ENCODE assay signal across 21 cellular contexts in genomic region chr3:130490246-130490645, GRCh38. TPM values are rescaled to one million over a fixed set of nuclear protein-coding genes. Genes with fewer than 3 reads are reported as not detected.
"Had no signal": no experiment of that assay in that cellular context is flagged by ENCODE, and none has a peak within 500 bp of the region (broad histone marks: within the 10 kb centered on the region; RNA-seq: fewer than 3 reads in every experiment).

No MANE protein-coding gene starts in this region.

- H3K4me1 Mint-ChIP-seq: activated B cell treated with CpG ODN at 0.5 μM for 24 hours; activated CD4-positive, alpha-beta T cell treated with anti-CD3 and anti-CD28 coated beads, Interleukin-2, amount 10 ng/mL, durations not matched to agents 7 days and 5 days; naive thymus-derived CD4-positive, alpha-beta T cell had no signal

- H3K9me3 Mint-ChIP-seq: activated CD4-positive, alpha-beta T cell treated with anti-CD3 and anti-CD28 coated beads, Interleukin-2, amount 10 ng/mL, durations not matched to agents 7 days and 5 days; activated naive CD4-positive, alpha-beta T cell treated with anti-CD3 and anti-CD28 coated beads, Interleukin-2, amount 50 U/mL, for 72 hours; activated T-cell treated with anti-CD3 and anti-CD28 coated beads, Interleukin-2, amount 50 U/mL, for 72 hours; dendritic cell treated with granulocyte-macrophage colony-stimulating factor and Interleukin-4, amounts not matched to agents 40 ng/mL and 50 ng/mL, for 4 days had no signal

- H3K27ac ChIP-seq: brain microvascular endothelial cell, transverse colon had no signal

- H3K4me1 ChIP-seq: transverse colon had no signal

- H3K27me3 Mint-ChIP-seq: activated B cell treated with CpG ODN at 0.5 μM for 24 hours; activated CD4-positive, alpha-beta T cell treated with anti-CD3 and anti-CD28 coated beads, Interleukin-2, amount 10 ng/mL, durations not matched to agents 7 days and 5 days had no signal

- H3K27ac Mint-ChIP-seq: activated B cell treated with CpG ODN at 0.5 μM for 24 hours; activated CD4-positive, alpha-beta T cell treated with anti-CD3 and anti-CD28 coated beads, Interleukin-2, amount 10 ng/mL, durations not matched to agents 7 days and 5 days; activated naive CD4-positive, alpha-beta T cell treated with anti-CD3 and anti-CD28 coated beads, Interleukin-2, amount 50 U/mL, for 72 hours; activated T-cell treated with anti-CD3 and anti-CD28 coated beads, Interleukin-2, amount 50 U/mL, for 72 hours; dendritic cell treated with granulocyte-macrophage colony-stimulating factor and Interleukin-4, amounts not matched to agents 40 ng/mL and 50 ng/mL, for 4 days; naive thymus-derived CD4-positive, alpha-beta T cell had no signal

- H3K36me3 Mint-ChIP-seq: activated naive CD4-positive, alpha-beta T cell treated with anti-CD3 and anti-CD28 coated beads, Interleukin-2, amount 50 U/mL, for 72 hours; naive thymus-derived CD4-positive, alpha-beta T cell had no signal

- H3K27me3 ChIP-seq: brain microvascular endothelial cell, transverse colon had no signal

- DNase-seq: activated B cell treated with CpG ODN at 0.5 μM for 24 hours; activated CD4-positive, alpha-beta T cell treated with anti-CD3 and anti-CD28 coated beads, Interleukin-2, amount 10 ng/mL, durations not matched to agents 7 days and 5 days; activated CD8-positive, alpha-beta memory T cell treated with anti-CD3 and anti-CD28 coated beads, Interleukin-2, amount 50 U/mL, for 48 hours; activated gamma-delta T cell; activated T-cell treated with anti-CD3 and anti-CD28 coated beads, Interleukin-2, amount 50 U/mL, for 72 hours; amygdala; brain microvascular endothelial cell; effector memory CD4-positive, alpha-beta T cell; naive thymus-derived CD4-positive, alpha-beta T cell; stimulated activated CD4-positive, alpha-beta T cell treated with anti-CD3 and anti-CD28 coated beads, Interleukin-15, amount 100 ng/mL, for 24 hours; stimulated activated CD4-positive, alpha-beta T cell treated with anti-CD3 and anti-CD28 coated beads, Interleukin-4, amount 100 ng/mL, for 1 hour; stimulated activated naive CD4-positive, alpha-beta T cell; substantia nigra; transverse colon had no signal

- H3K36me3 ChIP-seq: brain microvascular endothelial cell, transverse colon had no signal

- H3K4me3 ChIP-seq: lung, transverse colon had no signal

- FAIRE-seq: islet of Langerhans, TTC549 had no signal

- H3K4me3 Mint-ChIP-seq: activated B cell treated with CpG ODN at 0.5 μM for 24 hours; activated CD4-positive, alpha-beta T cell treated with anti-CD3 and anti-CD28 coated beads, Interleukin-2, amount 10 ng/mL, durations not matched to agents 7 days and 5 days; activated T-cell treated with anti-CD3 and anti-CD28 coated beads, Interleukin-2, amount 50 U/mL, for 72 hours; dendritic cell treated with granulocyte-macrophage colony-stimulating factor and Interleukin-4, amounts not matched to agents 40 ng/mL and 50 ng/mL, for 4 days; naive thymus-derived CD4-positive, alpha-beta T cell had no signal

- ATAC-seq: activated naive CD4-positive, alpha-beta T cell treated with anti-CD3 and anti-CD28 coated beads, Interleukin-2, amount 50 U/mL, for 72 hours; activated T-cell treated with anti-CD3 and anti-CD28 coated beads, Interleukin-2, amount 50 U/mL, for 72 hours; naive thymus-derived CD4-positive, alpha-beta T cell had no signal

- H3K9me3 ChIP-seq: transverse colon had no signal

RNA-seq across cellular contexts. Expression of gene COL6A6, which starts 26.7 kb away (rescaled TPM):
- total RNA-seq: activated B cell treated with CpG ODN at 0.5 μM for 24 hours; activated CD4-positive, alpha-beta T cell treated with anti-CD3 and anti-CD28 coated beads, Interleukin-2, amount 10 ng/mL, durations not matched to agents 7 days and 5 days; activated naive CD4-positive, alpha-beta T cell treated with anti-CD3 and anti-CD28 coated beads, Interleukin-2, amount 50 U/mL, for 72 hours; activated T-cell treated with anti-CD3 and anti-CD28 coated beads, Interleukin-2, amount 50 U/mL, for 72 hours; renal cortical epithelial cell; T-helper 2 cell treated with Interferon-gamma antibody and Interleukin-4, amounts not matched to agents 100 ng/mL and 5 ng/mL, for 36 hours had no signal
- polyA plus RNA-seq: naive thymus-derived CD4-positive, alpha-beta T cell had no signal
